ENCODE assay signal across 23 cellular contexts in the genomic region with DNA sequence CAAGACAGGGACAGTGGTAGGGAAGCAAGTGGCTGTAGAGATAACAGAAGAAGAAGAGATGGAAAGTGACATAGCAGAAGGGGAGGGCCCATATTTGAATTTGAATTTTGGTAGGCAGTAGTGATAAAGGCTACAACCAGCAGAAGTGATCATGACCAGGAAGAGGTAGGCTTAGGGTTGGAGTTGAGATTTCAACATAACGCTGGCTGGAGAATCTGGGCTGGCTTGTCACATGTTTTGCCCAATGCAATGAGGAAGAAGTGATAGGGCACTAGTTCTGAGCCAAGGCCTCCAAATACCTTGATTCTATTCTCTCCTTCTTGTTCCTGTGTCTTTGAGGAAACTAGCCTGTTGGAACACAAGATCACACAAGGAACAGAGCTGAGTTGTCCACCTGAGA.
"Had no signal": no experiment of that assay in that cellular context is flagged by ENCODE, and none has a peak within 500 bp of the region (broad histone marks: within the 10 kb centered on the region; RNA-seq: fewer than 3 reads in every experiment).

No MANE protein-coding gene starts in this region.

- H3K9ac ChIP-seq: parathyroid adenoma had no signal

- H3K9me3 ChIP-seq: ascending aorta, right lobe of liver, thyroid gland had no signal

- H2AFZ ChIP-seq: parathyroid adenoma had no signal

- H3K27me3 Mint-ChIP-seq: stimulated activated naive CD8-positive, alpha-beta T cell treated with anti-CD3 and anti-CD28 coated beads, Interleukin-15, Interleukin-2, amounts not matched to agents 100 ng/mL and 50 ng/mL, for 24 hours had no signal

- H3K27me3 ChIP-seq: ascending aorta, right lobe of liver, thyroid gland had no signal

- ATAC-seq: activated CD8-positive, alpha-beta T cell treated with anti-CD3 and anti-CD28 coated beads, Interleukin-2, amount 10 ng/mL, durations not matched to agents 7 days and 5 days; activated naive CD4-positive, alpha-beta T cell treated with anti-CD3 and anti-CD28 coated beads, Interleukin-2, amount 50 U/mL, for 72 hours; esophagus mucosa; left ventricle myocardium superior; right lobe of liver had no signal

- H3K9me3 Mint-ChIP-seq: activated T-helper 1 cell treated with anti-CD3 and anti-CD28 coated beads, Interleukin-12 subunit alpha, Interleukin-12 subunit beta, Interleukin-2, Interleukin-4 antibody, amounts not matched to agents 30 ng/mL and 10 ng/mL and 1 ng/mL, durations not matched to agents 14 hours and 24 hours and 36 hours; nephron; T-helper 1 cell treated with Interleukin-12 subunit alpha and Interleukin-12 subunit beta and Interleukin-4 antibody, amounts not matched to agents 30 μg/mL and 1 μg/mL, for 36 hours had no signal

- DNase-seq: activated CD4-positive, alpha-beta T cell treated with anti-CD3 and anti-CD28 coated beads, Interleukin-2, amount 50 U/mL, for 1 hour; activated CD4-positive, CD25-positive, alpha-beta regulatory T cell treated with anti-CD3 and anti-CD28 coated beads, Interleukin-2, amount 50 U/mL, for 72 hours; activated CD8-positive, alpha-beta T cell treated with anti-CD3 and anti-CD28 coated beads, Interleukin-2, amount 10 ng/mL, durations not matched to agents 7 days and 5 days; activated gamma-delta T cell treated with Interleukin-2 at 50 U/mL for 16 hours; central memory CD4-positive, alpha-beta T cell; effector memory CD4-positive, alpha-beta T cell; hypothalamus; left ventricle myocardium superior; right lobe of liver; stimulated activated CD4-positive, alpha-beta T cell treated with anti-CD3 and anti-CD28 coated beads, Interleukin-1b, Interleukin-23, amount 100 ng/mL, for 48 hours; substantia nigra; T1000; thyroid gland; WERI-Rb-1 had no signal

- H3K79me2 ChIP-seq: parathyroid adenoma had no signal

- H3K27ac ChIP-seq: ascending aorta, parathyroid adenoma, right lobe of liver, skin epidermis, thyroid gland, WERI-Rb-1 had no signal

- H3K36me3 Mint-ChIP-seq: activated naive CD4-positive, alpha-beta T cell treated with anti-CD3 and anti-CD28 coated beads, Interleukin-2, amount 50 U/mL, for 72 hours had no signal

- H3K4me1 ChIP-seq: ascending aorta, right lobe of liver had no signal

- H3K36me3 ChIP-seq: ascending aorta, right lobe of liver, thyroid gland, WERI-Rb-1 had no signal

- H3K4me3 ChIP-seq: ascending aorta, right lobe of liver, skin epidermis, thyroid gland had no signal

- H3K4me3 Mint-ChIP-seq: activated CD8-positive, alpha-beta T cell treated with anti-CD3 and anti-CD28 coated beads, Interleukin-2, amount 10 ng/mL, durations not matched to agents 7 days and 5 days; activated T-helper 1 cell treated with anti-CD3 and anti-CD28 coated beads, Interleukin-12 subunit alpha, Interleukin-12 subunit beta, Interleukin-2, Interleukin-4 antibody, amounts not matched to agents 30 ng/mL and 10 ng/mL and 1 ng/mL, durations not matched to agents 14 hours and 24 hours and 36 hours; nephron; stimulated activated naive CD8-positive, alpha-beta T cell treated with anti-CD3 and anti-CD28 coated beads, Interleukin-15, Interleukin-2, amounts not matched to agents 100 ng/mL and 50 ng/mL, for 24 hours; T-helper 1 cell treated with Interleukin-12 subunit alpha and Interleukin-12 subunit beta and Interleukin-4 antibody, amounts not matched to agents 30 μg/mL and 1 μg/mL, for 36 hours had no signal

- H3K27ac Mint-ChIP-seq: activated CD8-positive, alpha-beta T cell treated with anti-CD3 and anti-CD28 coated beads, Interleukin-2, amount 10 ng/mL, durations not matched to agents 7 days and 5 days; activated naive CD4-positive, alpha-beta T cell treated with anti-CD3 and anti-CD28 coated beads, Interleukin-2, amount 50 U/mL, for 72 hours; activated T-helper 1 cell treated with anti-CD3 and anti-CD28 coated beads, Interleukin-12 subunit alpha, Interleukin-12 subunit beta, Interleukin-2, Interleukin-4 antibody, amounts not matched to agents 30 ng/mL and 10 ng/mL and 1 ng/mL, durations not matched to agents 14 hours and 24 hours and 36 hours; nephron; stimulated activated naive CD8-positive, alpha-beta T cell treated with anti-CD3 and anti-CD28 coated beads, Interleukin-15, Interleukin-2, amounts not matched to agents 100 ng/mL and 50 ng/mL, for 24 hours; T-helper 1 cell treated with Interleukin-12 subunit alpha and Interleukin-12 subunit beta and Interleukin-4 antibody, amounts not matched to agents 30 μg/mL and 1 μg/mL, for 36 hours had no signal
